In genomic region chr3:5110307-5110706, GRCh38 we compare ENCODE assay signal across 26 cellular contexts. TPM values are rescaled to one million over a fixed set of nuclear protein-coding genes. Genes with fewer than 3 reads are reported as not detected.
DNase-seq lines count a peak whose midpoint lies in the region; ATAC-seq, FAIRE-seq and TF ChIP-seq lines count a peak whose summit lies in the region.
"Had no signal": no experiment of that assay in that cellular context is flagged by ENCODE, and none has a peak within 500 bp of the region (broad histone marks: within the 10 kb centered on the region; RNA-seq: fewer than 3 reads in every experiment).

No MANE protein-coding gene starts in this region.

- H3K79me2 ChIP-seq in HepG2 (ENCODE audit: insufficient read depth, low read length) (no peaks in the 10 kb centered on the region), hepatocyte (no peaks in the 10 kb centered on the region)

- H3K27ac ChIP-seq in HepG2 (ENCODE audit: extremely low read length, insufficient read depth, low read length) (no peak overlapping the region), right lobe of liver (no peak overlapping the region), hepatocyte (no peak overlapping the region)
- H3K27ac ChIP-seq: 22Rv1, BLaER1 had no signal

- FAIRE-seq in HepG2 (lab: Jason Lieb, UNC) (peak; percentile 32), D721Med (lab: Jason Lieb, UNC) (peak; percentile 41)
- FAIRE-seq: GM12878, GM12892, GM18507 had no signal

- no peak for TF ChIP-seq RAD21 in HepG2 (CRISPR knock-in tag; IDR thresholded peaks at IDR 0.05)

- 3% methylated on average over 3 of the region's 3 CpGs for WGBS in HepG2 (ENCODE audit: low lambda C conversion rate)
- WGBS in right lobe of liver (ENCODE audit: insufficient coverage, low coverage, low lambda C conversion rate, missing lambda C conversion rate) = 44% methylated on average over 3 of the region's 3 CpGs
- WGBS in hepatocyte (ENCODE audit: low lambda C conversion rate, missing lambda C conversion rate) = 64% methylated on average over 3 of the region's 3 CpGs

- TF ChIP-seq CTCF in HepG2 (CRISPR knock-in tag; IDR thresholded peaks at IDR 0.05) (no peak), right lobe of liver (IDR thresholded peaks at IDR 0.05) (no peak), D721Med (IDR thresholded peaks at IDR 0.05; ENCODE audit: insufficient read depth, missing control alignments) (no peak), hepatocyte (IDR thresholded peaks at IDR 0.05; ENCODE audit: poor library complexity) (no peak)

- in situ Hi-C loops in HepG2 (cut with HindIII; ENCODE audit: extremely low pct_ligation_motif_present, low pct_unique_long_range_greater_than_20kb) = no loop called here

- no peak overlapping the region for H3K9ac ChIP-seq in HepG2 (ENCODE audit: insufficient read depth, low read depth, low read length)
- H3K9ac ChIP-seq: BLaER1 had no signal

- no peak overlapping the region for H3K4me3 ChIP-seq in HepG2 (replicated peaks in 1 of 3; ENCODE audit: insufficient read depth in 1 of 3, low read depth in 2 of 3, low read length in 3 of 3)
- no peak overlapping the region for H3K4me3 ChIP-seq in right lobe of liver
- H3K4me3 ChIP-seq in hepatocyte = no peak overlapping the region
- H3K4me3 ChIP-seq: BLaER1, GM12878 had no signal

- ATAC-seq in HepG2 (peak; percentile 51), right lobe of liver (no peak)

- no peaks in the 10 kb centered on the region for H4K20me1 ChIP-seq in HepG2 (ENCODE audit: insufficient read depth, low read length)
- H4K20me1 ChIP-seq in hepatocyte (ENCODE audit: insufficient read depth, poor library complexity, severe bottlenecking) = no peaks in the 10 kb centered on the region
- H4K20me1 ChIP-seq: BLaER1 had no signal

- CTCF ChIA-PET in HepG2 (lab: Yijun Ruan, JAX; ENCODE audit: low intra/inter-chr PET ratio, low total read pairs) = no interaction called here

- H3K9me3 ChIP-seq in HepG2 (ENCODE audit: low read length) (no peaks in the 10 kb centered on the region), right lobe of liver (no peaks in the 10 kb centered on the region), hepatocyte (ENCODE audit: low read depth) (no peaks in the 10 kb centered on the region)
- H3K9me3 ChIP-seq: BE2C had no signal

- TF ChIP-seq POLR2A in HepG2 (IDR thresholded peaks at IDR 0.05; ENCODE audit: insufficient read depth in 1 of 2, low read depth in 2 of 2, low read length in 2 of 2) (no peak), right lobe of liver (IDR thresholded peaks at IDR 0.05) (no peak)

- intact Hi-C loops in HepG2 (cut with micrococcal nuclease; ENCODE audit: unreplicated experiment) = no loop called here
- intact Hi-C loops in right lobe of liver (cut with DNase I) = no loop called here

- peaks cover 9% of the 10 kb centered on the region for H3K4me1 ChIP-seq in HepG2 (ENCODE audit: insufficient read depth, low read length)
- H3K4me1 ChIP-seq in right lobe of liver = no peaks in the 10 kb centered on the region
- no peaks in the 10 kb centered on the region for H3K4me1 ChIP-seq in hepatocyte (ENCODE audit: insufficient read depth)
- H3K4me1 ChIP-seq: BE2C, BLaER1 had no signal

- POLR2A ChIA-PET in HepG2 (lab: Yijun Ruan, JAX) = no interaction called here

- no peaks in the 10 kb centered on the region for H3K27me3 ChIP-seq in HepG2 (ENCODE audit: control insufficient read depth in 1 of 2, insufficient read depth in 2 of 2, low read length in 2 of 2)
- no peaks in the 10 kb centered on the region for H3K27me3 ChIP-seq in right lobe of liver
- no peaks in the 10 kb centered on the region for H3K27me3 ChIP-seq in hepatocyte
- H3K27me3 ChIP-seq: BE2C, BLaER1 had no signal

- H3K36me3 ChIP-seq in HepG2 (replicated peaks in 1 of 2; ENCODE audit: control insufficient read depth in 1 of 2, insufficient read depth in 2 of 2, low read length in 2 of 2) (no peaks in the 10 kb centered on the region), right lobe of liver (no peaks in the 10 kb centered on the region), hepatocyte (replicated peaks; ENCODE audit: insufficient read depth, low read depth) (no peaks in the 10 kb centered on the region)
- H3K36me3 ChIP-seq: BE2C, BLaER1 had no signal

- no TSS peak for BruUV-seq in HepG2 (replicated peaks; lab: Mats Ljungman, UMichigan)

- H2AFZ ChIP-seq in HepG2 (ENCODE audit: low read length) (no peak overlapping the region), hepatocyte (no peak overlapping the region)

- DNase-seq in HepG2 (ENCODE audit: low spot score) (peak; percentile 52), right lobe of liver (no peak), D721Med (ENCODE audit: insufficient read length, low spot score) (no peak), HuH-7.5 (ENCODE audit: low spot score) (peak; percentile 66), hepatocyte (ENCODE audit: low spot score) (no peak), NCI-H446 (lab: John Stamatoyannopoulos, UW) (no peak)
- DNase-seq: ACHN; BE2C; C1 segment of cervical spinal cord; Calu3; CD4-positive, alpha-beta memory T cell; CD4-positive, CD25-positive, alpha-beta regulatory T cell; CD8-positive, alpha-beta memory T cell; COR-L47; DMS 273 treated with DMSO at 0.1 percent for 48 hours; DMS153; DMS53; DMS79; DND-41; EL; GDM1 had no signal

- TF ChIP-seq EP300 in HepG2 (IDR thresholded peaks at IDR 0.05; ENCODE audit: low read depth in 2 of 2, low read length in 2 of 2) (no peak), HepG2 (CRISPR knock-in tag; IDR thresholded peaks at IDR 0.05; ENCODE audit: borderline replicate concordance) (no peak)

- H3K4me2 ChIP-seq in HepG2 (ENCODE audit: low read depth, low read length) (no peak overlapping the region), hepatocyte (no peak overlapping the region)
- H3K4me2 ChIP-seq: BLaER1 had no signal

- no peaks in the 10 kb centered on the region for H3K9me2 ChIP-seq in hepatocyte (replicated peaks; ENCODE audit: insufficient read depth)

TF ChIP-seq in HepG2, 621 proteins besides CTCF, POLR2A, EP300 and RAD21 (continues in another document):
- TF ChIP-seq MAFK (conservative IDR thresholded peaks at IDR 0.05 in 1 of 2, IDR thresholded peaks at IDR 0.05 in 1 of 2; ENCODE audit: low read length in 2 of 2) (0 out of 4 replicates have a peak, but pooled peaks of 1 of the 2 experiments have one; percentile 6), ZNF501 (CRISPR knock-in tag; IDR thresholded peaks at IDR 0.05) (no peak), ARID5B (CRISPR knock-in tag; IDR thresholded peaks at IDR 0.05) (peak; percentile 31; the same call in 1 of the 2 replicates)

RNA-seq across cellular contexts. Expression of gene ARL8B, which starts 11.8 kb away (rescaled TPM):
- total RNA-seq in HepG2 (2016; rRNA removed; fragmentation: Illumina TruSeq; extraction: Trizol) = 30.4 and 33.1 TPM in 2 replicates
- 5.4 and 5.9 TPM in 2 replicates for total RNA-seq in HepG2 (2016; cell fraction: cytosol; rRNA removed; fragmentation: Illumina TruSeq; extraction: Trizol; ENCODE audit: low read depth)
- total RNA-seq in HepG2 (2016; cell fraction: insoluble cytoplasmic fraction; rRNA removed; fragmentation: Illumina TruSeq; extraction: Trizol) = 33.4 and 36.2 TPM in 2 replicates
- 19.9 and 20.5 TPM in 2 replicates for total RNA-seq in HepG2 (2016; cell fraction: membrane; rRNA removed; fragmentation: Illumina TruSeq; extraction: Trizol)
- 38.1 and 40.6 TPM in 2 replicates for total RNA-seq in HepG2 (2016; cell fraction: nucleus; rRNA removed; fragmentation: Illumina TruSeq; extraction: Trizol)
- polyA plus RNA-seq in HepG2 (2011; rRNA removed) = 15.6 and 23.5 TPM in 2 replicates
- 13.3 and 20.0 TPM in 2 replicates for polyA plus RNA-seq in HepG2 (2011; cell fraction: cytosol; rRNA removed)
- polyA plus RNA-seq in HepG2 (2011; cell fraction: nucleus; rRNA removed) = 14.6 and 19.7 TPM in 2 replicates
- 29.9 and 30.2 TPM in 2 replicates for polyA plus RNA-seq in HepG2 (2012)
- polyA plus RNA-seq in HepG2 (2016; cell fraction: cytosol; fragmentation: Illumina TruSeq; extraction: Trizol; ENCODE audit: low read depth) = 5.7 and 7.1 TPM in 2 replicates
- polyA plus RNA-seq in HepG2 (2016; cell fraction: insoluble cytoplasmic fraction; fragmentation: Illumina TruSeq; extraction: Trizol; ENCODE audit: low read depth) = 38.6 and 42.3 TPM in 2 replicates
- polyA plus RNA-seq in HepG2 (2016; cell fraction: membrane; fragmentation: Illumina TruSeq; extraction: Trizol; ENCODE audit: low read depth) = 14.7 TPM in 2 replicates
- polyA plus RNA-seq in HepG2 (2016; cell fraction: nucleus; fragmentation: Illumina TruSeq; extraction: Trizol; ENCODE audit: insufficient read depth, low read depth) = 55.9 and 57.1 TPM in 2 replicates
- polyA minus RNA-seq in HepG2 (2011; rRNA and poly(A)+ RNA removed; ENCODE audit: low replicate concordance) = 5.8 and 10.0 TPM in 2 replicates
- 17.1 and 19.6 TPM in 2 replicates for polyA minus RNA-seq in HepG2 (2011; cell fraction: cytosol; rRNA and poly(A)+ RNA removed)
- 20.3 and 22.3 TPM in 2 replicates for polyA minus RNA-seq in HepG2 (2011; cell fraction: nucleus; rRNA and poly(A)+ RNA removed)
- total RNA-seq in right lobe of liver = 10 to 100 TPM; 20.0 to 33.1 (median 26.7) TPM
- total RNA-seq in hepatocyte = 92.3 and 94.4 TPM in 2 replicates
- polyA plus RNA-seq in hepatocyte = 58.1 and 61.5 TPM in 2 replicates

Comparison
In these comparisons a context has a peak if more than half of its experiments do, and no peak if none do; other contexts are left out.
1. DNase-seq: peak in HepG2 (single experiment) and HuH-7.5 (single experiment); none in right lobe of liver (0 of 3), D721Med (single experiment), hepatocyte (single experiment) and NCI-H446 (0 of 2).